35 cellular contexts compared by ENCODE assay signal in genomic region chr6:149951626-149952025, GRCh38. TPM values are rescaled to one million over a fixed set of nuclear protein-coding genes. Genes with fewer than 3 reads are reported as not detected.
"Had no signal": no experiment of that assay in that cellular context is flagged by ENCODE, and none has a peak within 500 bp of the region (broad histone marks: within the 10 kb centered on the region; RNA-seq: fewer than 3 reads in every experiment).

No MANE protein-coding gene starts in this region.

- H3K9me3 Mint-ChIP-seq: activated B cell treated with CpG ODN at 0.5 μM for 24 hours; activated CD4-positive, alpha-beta memory T cell treated with anti-CD3 and anti-CD28 coated beads, Interleukin-2, amount 10 ng/mL, durations not matched to agents 7 days and 5 days; activated CD4-positive, alpha-beta T cell treated with anti-CD3 and anti-CD28 coated beads, Interleukin-2, amount 10 ng/mL, durations not matched to agents 7 days and 5 days; activated naive CD4-positive, alpha-beta T cell treated with anti-CD3 and anti-CD28 coated beads, Interleukin-2, amount 10 ng/mL, durations not matched to agents 7 days and 5 days; activated naive CD4-positive, alpha-beta T cell treated with anti-CD3 and anti-CD28 coated beads, Interleukin-2, amount 50 U/mL, for 24 hours; activated naive CD8-positive, alpha-beta T cell treated with anti-CD3 and anti-CD28 coated beads, Interleukin-2, amount 10 ng/mL, durations not matched to agents 7 days and 5 days; activated naive CD8-positive, alpha-beta T cell treated with anti-CD3 and anti-CD28 coated beads, Interleukin-2, amount 50 U/mL, for 24 hours; activated T-cell treated with anti-CD3 and anti-CD28 coated beads, Interleukin-2, amount 50 U/mL, for 24 hours; activated T-helper 2 cell treated with anti-CD3 and anti-CD28 coated beads, Interferon-gamma antibody, Interleukin-2, Interleukin-4, amounts not matched to agents 10 μg/mL and 5 μg/mL and 100 μg/mL, durations not matched to agents 14 hours and 24 hours and 36 hours; central memory CD8-positive, alpha-beta T cell; T-helper 1 cell treated with Interleukin-12 subunit alpha and Interleukin-12 subunit beta and Interleukin-4 antibody, amounts not matched to agents 30 μg/mL and 1 μg/mL, for 36 hours; T-helper 2 cell treated with Interferon-gamma antibody and Interleukin-4, amounts not matched to agents 5 μg/mL and 100 μg/mL, for 36 hours had no signal

- H3K27ac ChIP-seq: ascending aorta, cardiac muscle cell, VCaP had no signal

- H3K4me1 ChIP-seq: ascending aorta had no signal

- H3K9me3 ChIP-seq: ascending aorta had no signal

- H3K4me3 Mint-ChIP-seq: activated B cell treated with CpG ODN at 0.5 μM for 24 hours; activated CD4-positive, alpha-beta memory T cell treated with anti-CD3 and anti-CD28 coated beads, Interleukin-2, amount 10 ng/mL, durations not matched to agents 7 days and 5 days; activated CD4-positive, alpha-beta T cell treated with anti-CD3 and anti-CD28 coated beads for 36 hours; activated CD4-positive, alpha-beta T cell treated with anti-CD3 and anti-CD28 coated beads, Interleukin-2, amount 10 ng/mL, durations not matched to agents 7 days and 5 days; activated CD8-positive, alpha-beta T cell treated with anti-CD3 and anti-CD28 coated beads, Interleukin-2, amount 10 ng/mL, durations not matched to agents 7 days and 5 days; activated naive CD4-positive, alpha-beta T cell treated with anti-CD3 and anti-CD28 coated beads, Interleukin-2, amount 10 ng/mL, durations not matched to agents 7 days and 5 days; activated naive CD4-positive, alpha-beta T cell treated with anti-CD3 and anti-CD28 coated beads, Interleukin-2, amount 50 U/mL, for 24 hours; activated naive CD8-positive, alpha-beta T cell; activated naive CD8-positive, alpha-beta T cell treated with anti-CD3 and anti-CD28 coated beads, Interleukin-2, amount 10 ng/mL, durations not matched to agents 7 days and 5 days; activated naive CD8-positive, alpha-beta T cell treated with anti-CD3 and anti-CD28 coated beads, Interleukin-2, amount 50 U/mL, for 24 hours; activated T-cell treated with anti-CD3 and anti-CD28 coated beads, Interleukin-2, amount 50 U/mL, for 24 hours; brain; central memory CD8-positive, alpha-beta T cell; T-helper 1 cell treated with Interleukin-12 subunit alpha and Interleukin-12 subunit beta and Interleukin-4 antibody, amounts not matched to agents 30 μg/mL and 1 μg/mL, for 36 hours; T-helper 2 cell treated with Interferon-gamma antibody and Interleukin-4, amounts not matched to agents 5 μg/mL and 100 μg/mL, for 36 hours had no signal

- H3K4me3 ChIP-seq: ascending aorta, cardiac muscle cell had no signal

- H3K27ac Mint-ChIP-seq: activated B cell treated with CpG ODN at 0.5 μM for 24 hours; activated CD4-positive, alpha-beta memory T cell treated with anti-CD3 and anti-CD28 coated beads, Interleukin-2, amount 10 ng/mL, durations not matched to agents 7 days and 5 days; activated CD4-positive, alpha-beta T cell treated with anti-CD3 and anti-CD28 coated beads for 36 hours; activated CD4-positive, alpha-beta T cell treated with anti-CD3 and anti-CD28 coated beads, Interleukin-2, amount 10 ng/mL, durations not matched to agents 7 days and 5 days; activated CD8-positive, alpha-beta T cell treated with anti-CD3 and anti-CD28 coated beads, Interleukin-2, amount 10 ng/mL, durations not matched to agents 7 days and 5 days; activated naive CD4-positive, alpha-beta T cell treated with anti-CD3 and anti-CD28 coated beads, Interleukin-2, amount 10 ng/mL, durations not matched to agents 7 days and 5 days; activated naive CD4-positive, alpha-beta T cell treated with anti-CD3 and anti-CD28 coated beads, Interleukin-2, amount 50 U/mL, for 24 hours; activated naive CD8-positive, alpha-beta T cell; activated naive CD8-positive, alpha-beta T cell treated with anti-CD3 and anti-CD28 coated beads, Interleukin-2, amount 10 ng/mL, durations not matched to agents 7 days and 5 days; activated naive CD8-positive, alpha-beta T cell treated with anti-CD3 and anti-CD28 coated beads, Interleukin-2, amount 50 U/mL, for 24 hours; activated T-cell treated with anti-CD3 and anti-CD28 coated beads, Interleukin-2, amount 50 U/mL, for 24 hours; activated T-helper 2 cell treated with anti-CD3 and anti-CD28 coated beads, Interferon-gamma antibody, Interleukin-2, Interleukin-4, amounts not matched to agents 10 μg/mL and 5 μg/mL and 100 μg/mL, durations not matched to agents 14 hours and 24 hours and 36 hours; brain; T-helper 1 cell treated with Interleukin-12 subunit alpha and Interleukin-12 subunit beta and Interleukin-4 antibody, amounts not matched to agents 30 μg/mL and 1 μg/mL, for 36 hours; T-helper 2 cell treated with Interferon-gamma antibody and Interleukin-4, amounts not matched to agents 5 μg/mL and 100 μg/mL, for 36 hours had no signal

- ATAC-seq: activated CD4-positive, alpha-beta T cell treated with anti-CD3 and anti-CD28 coated beads for 36 hours; activated CD8-positive, alpha-beta T cell treated with anti-CD3 and anti-CD28 coated beads, Interleukin-2, amount 10 ng/mL, durations not matched to agents 7 days and 5 days; activated naive CD8-positive, alpha-beta T cell treated with anti-CD3 and anti-CD28 coated beads, Interleukin-2, amount 50 U/mL, for 24 hours had no signal

- H3K36me3 ChIP-seq: ascending aorta, cardiac muscle cell had no signal

- H3K36me3 Mint-ChIP-seq: activated naive CD4-positive, alpha-beta T cell treated with anti-CD3 and anti-CD28 coated beads, Interleukin-2, amount 50 U/mL, for 24 hours; activated naive CD8-positive, alpha-beta T cell; activated naive CD8-positive, alpha-beta T cell treated with anti-CD3 and anti-CD28 coated beads, Interleukin-2, amount 10 ng/mL, durations not matched to agents 7 days and 5 days; brain had no signal

- DNase-seq: activated B cell treated with CpG ODN at 0.5 μM for 24 hours; activated CD4-positive, alpha-beta memory T cell treated with anti-CD3 and anti-CD28 coated beads, Interleukin-2, amount 10 ng/mL, durations not matched to agents 7 days and 5 days; activated CD4-positive, alpha-beta T cell treated with anti-CD3 and anti-CD28 coated beads for 1 hour; activated CD4-positive, alpha-beta T cell treated with anti-CD3 and anti-CD28 coated beads for 36 hours; activated CD4-positive, alpha-beta T cell treated with anti-CD3 and anti-CD28 coated beads for 48 hours; activated CD4-positive, alpha-beta T cell treated with anti-CD3 and anti-CD28 coated beads, Interleukin-2, amount 10 ng/mL, durations not matched to agents 7 days and 5 days; activated CD4-positive, alpha-beta T cell treated with anti-CD3 and anti-CD28 coated beads, Interleukin-2, amount 50 U/mL, for 48 hours; activated CD8-positive, alpha-beta memory T cell treated with anti-CD3 and anti-CD28 coated beads, Interleukin-2, amount 50 U/mL, for 4 hours; activated CD8-positive, alpha-beta T cell treated with anti-CD3 and anti-CD28 coated beads, Interleukin-2, amount 10 ng/mL, durations not matched to agents 7 days and 5 days; activated effector memory CD4-positive, alpha-beta T cell treated with Interleukin-2 at 50 U/mL for 16 hours; activated gamma-delta T cell; activated naive CD4-positive, alpha-beta T cell treated with anti-CD3 and anti-CD28 coated beads, Interleukin-2, amount 10 ng/mL, durations not matched to agents 7 days and 5 days; activated naive CD4-positive, alpha-beta T cell treated with Interleukin-2 at 50 U/mL for 16 hours; activated naive CD8-positive, alpha-beta T cell treated with anti-CD3 and anti-CD28 coated beads, Interleukin-2, amount 10 ng/mL, durations not matched to agents 7 days and 5 days; activated naive CD8-positive, alpha-beta T cell treated with anti-CD3 and anti-CD28 coated beads, Interleukin-2, amount 50 U/mL, for 24 hours; activated T-cell treated with anti-CD3 and anti-CD28 coated beads, Interleukin-2, amount 50 U/mL, for 24 hours; amygdala; anterior cingulate cortex; caudate nucleus; cerebellar nuclear complex; SW 1271; T-helper 1 cell; T-helper 2 cell; T-helper 9 cell had no signal

RNA-seq across cellular contexts. Expression of gene ULBP2, which starts 9.8 kb away (rescaled TPM):
- total RNA-seq: ascending aorta, cardiac muscle cell had no signal
- polyA plus RNA-seq: cardiac muscle cell had no signal

RNA-seq across cellular contexts. Expression of gene ULBP1, which starts 12.1 kb away (rescaled TPM):
- total RNA-seq: cardiac muscle cell had no signal
- polyA plus RNA-seq: cardiac muscle cell had no signal

RNA-seq across cellular contexts. Expression of gene RAET1G, which starts 28.7 kb away (rescaled TPM):
- total RNA-seq: activated B cell treated with CpG ODN at 0.5 μM for 24 hours; activated CD4-positive, alpha-beta memory T cell treated with anti-CD3 and anti-CD28 coated beads, Interleukin-2, amount 10 ng/mL, durations not matched to agents 7 days and 5 days; activated CD4-positive, alpha-beta T cell treated with anti-CD3 and anti-CD28 coated beads for 36 hours; activated CD4-positive, alpha-beta T cell treated with anti-CD3 and anti-CD28 coated beads, Interleukin-2, amount 10 ng/mL, durations not matched to agents 7 days and 5 days; activated CD8-positive, alpha-beta memory T cell treated with anti-CD3 and anti-CD28 coated beads for 36 hours; activated CD8-positive, alpha-beta T cell treated with anti-CD3 and anti-CD28 coated beads, Interleukin-2, amount 10 ng/mL, durations not matched to agents 7 days and 5 days; activated naive CD8-positive, alpha-beta T cell treated with anti-CD3 and anti-CD28 coated beads, Interleukin-2, amount 10 ng/mL, durations not matched to agents 7 days and 5 days; activated T-helper 2 cell treated with anti-CD3 and anti-CD28 coated beads, Interferon-gamma antibody, Interleukin-2, Interleukin-4, amounts not matched to agents 10 μg/mL and 5 μg/mL and 100 μg/mL, durations not matched to agents 14 hours and 24 hours and 36 hours; ascending aorta; cardiac muscle cell had no signal
- polyA plus RNA-seq: cardiac muscle cell had no signal

RNA-seq across cellular contexts. Expression of gene RAET1E, which starts 53.7 kb away (rescaled TPM):
- total RNA-seq: activated B cell treated with CpG ODN at 0.5 μM for 24 hours; activated CD4-positive, alpha-beta memory T cell treated with anti-CD3 and anti-CD28 coated beads, Interleukin-2, amount 10 ng/mL, durations not matched to agents 7 days and 5 days; activated CD4-positive, alpha-beta T cell treated with anti-CD3 and anti-CD28 coated beads for 36 hours; activated CD4-positive, alpha-beta T cell treated with anti-CD3 and anti-CD28 coated beads, Interleukin-2, amount 10 ng/mL, durations not matched to agents 7 days and 5 days; activated CD8-positive, alpha-beta memory T cell treated with anti-CD3 and anti-CD28 coated beads for 36 hours; activated CD8-positive, alpha-beta T cell treated with anti-CD3 and anti-CD28 coated beads, Interleukin-2, amount 10 ng/mL, durations not matched to agents 7 days and 5 days; activated naive CD8-positive, alpha-beta T cell treated with anti-CD3 and anti-CD28 coated beads, Interleukin-2, amount 10 ng/mL, durations not matched to agents 7 days and 5 days; activated T-helper 2 cell treated with anti-CD3 and anti-CD28 coated beads, Interferon-gamma antibody, Interleukin-2, Interleukin-4, amounts not matched to agents 10 μg/mL and 5 μg/mL and 100 μg/mL, durations not matched to agents 14 hours and 24 hours and 36 hours; ascending aorta; cardiac muscle cell had no signal
- polyA plus RNA-seq: cardiac muscle cell had no signal
